8 cellular contexts compared by ENCODE assay signal in genomic region chr13:42496926-42497554, GRCh38.
DNase-seq lines count a peak whose midpoint lies in the region; ATAC-seq and TF ChIP-seq lines count a peak whose summit lies in the region.
"Not testable (repeated sequence)": the region's sequence is repeated elsewhere in the genome, so short reads cannot be mapped to it uniquely, and the experiment has no call there.

No MANE protein-coding gene starts in this region.

- POLR2A ChIA-PET in activated CD4-positive, alpha-beta T cell treated with anti-CD3 and anti-CD28 coated beads for 36 hours (lab: Charles Lee) = interaction anchor here (0.6 to 2.1 kb wide), 9 partner anchors 22 to 225 kb away, joined by 3 to 10 read pairs (median 4); partner anchors contain the start of gene AKAP11

- CTCF ChIA-PET in activated CD4-positive, alpha-beta T cell treated with anti-CD3 and anti-CD28 coated beads for 36 hours (lab: Charles Lee) = interaction anchor here (0.6 to 1.8 kb wide), 6 partner anchors 19 to 1377 kb away, joined by 3 to 4 read pairs (median 4); partner anchors contain the start of gene TNFSF11

- intact Hi-C loops in activated CD4-positive, alpha-beta T cell treated with anti-CD3 and anti-CD28 coated beads for 36 hours (cut with DNase I, micrococcal nuclease) = loop anchor here (1.0 to 10.0 kb wide), 20 partner anchors 50 to 1700 kb away; partner anchors contain the start of genes TNFSF11 (in 2 of the 2), AKAP11 (in 1 of the 2), EPSTI1 (in 1 of the 2) and RGCC (in 1 of the 2)

- not testable (repeated sequence) for H3K9me3 Mint-ChIP-seq in activated CD4-positive, alpha-beta T cell treated with anti-CD3 and anti-CD28 coated beads for 36 hours (ENCODE audit: low read depth); activated T-cell treated with anti-CD3 and anti-CD28 coated beads, Interleukin-2, amount 50 U/mL, for 4 hours; activated naive CD8-positive, alpha-beta T cell (ENCODE audit: low read depth); natural killer cell treated with Interleukin-12 subunit alpha and Interleukin-12 subunit beta and Interleukin-15 and Interleukin-18, amount 100 ng/mL, for 72 hours; stimulated activated naive CD8-positive, alpha-beta T cell treated with anti-CD3 and anti-CD28 coated beads, Interleukin-15, amount 100 ng/mL, for 72 hours

- H3K27ac Mint-ChIP-seq in activated CD4-positive, alpha-beta T cell treated with anti-CD3 and anti-CD28 coated beads for 36 hours = peak overlapping the region; percentile 89
- peak overlapping the region; percentile 62 for H3K27ac Mint-ChIP-seq in activated naive CD8-positive, alpha-beta T cell
- H3K27ac Mint-ChIP-seq in natural killer cell treated with Interleukin-12 subunit alpha and Interleukin-12 subunit beta and Interleukin-15 and Interleukin-18, amount 100 ng/mL, for 72 hours = peak overlapping the region in 1 of 2 donors; percentile 60
- H3K27ac Mint-ChIP-seq in stimulated activated naive CD8-positive, alpha-beta T cell treated with anti-CD3 and anti-CD28 coated beads, Interleukin-15, amount 100 ng/mL, for 72 hours = peak overlapping the region; percentile 11 to 56

- H3K4me3 ChIP-seq in GM12865 (ENCODE audit: low read depth, low read length) = not testable (repeated sequence)

- peaks cover 60% of the 10 kb centered on the region for H3K4me1 Mint-ChIP-seq in activated CD4-positive, alpha-beta T cell treated with anti-CD3 and anti-CD28 coated beads for 36 hours
- peaks cover 46% of the 10 kb centered on the region for H3K4me1 Mint-ChIP-seq in activated T-cell treated with anti-CD3 and anti-CD28 coated beads, Interleukin-2, amount 50 U/mL, for 4 hours (ENCODE audit: low read depth)
- peaks cover 40% of the 10 kb centered on the region for H3K4me1 Mint-ChIP-seq in activated naive CD8-positive, alpha-beta T cell (ENCODE audit: low read depth)
- peaks cover 13 to 27% of the 10 kb centered on the region in 2 donors for H3K4me1 Mint-ChIP-seq in natural killer cell treated with Interleukin-12 subunit alpha and Interleukin-12 subunit beta and Interleukin-15 and Interleukin-18, amount 100 ng/mL, for 72 hours (ENCODE audit: low read depth in 2 of 2)
- peaks cover 48% of the 10 kb centered on the region for H3K4me1 Mint-ChIP-seq in stimulated activated naive CD8-positive, alpha-beta T cell treated with anti-CD3 and anti-CD28 coated beads, Interleukin-15, amount 100 ng/mL, for 72 hours

- H3K27me3 Mint-ChIP-seq in activated CD4-positive, alpha-beta T cell treated with anti-CD3 and anti-CD28 coated beads for 36 hours; activated T-cell treated with anti-CD3 and anti-CD28 coated beads, Interleukin-2, amount 50 U/mL, for 4 hours (ENCODE audit: low read depth); activated naive CD8-positive, alpha-beta T cell; natural killer cell treated with Interleukin-12 subunit alpha and Interleukin-12 subunit beta and Interleukin-15 and Interleukin-18, amount 100 ng/mL, for 72 hours; stimulated activated naive CD8-positive, alpha-beta T cell treated with anti-CD3 and anti-CD28 coated beads, Interleukin-15, amount 100 ng/mL, for 72 hours: not testable (repeated sequence)

- ATAC-seq in GM21529 (IDR thresholded peaks at IDR 0.05; ENCODE audit: unreplicated experiment) (peak; percentile 35), HG03378 (IDR thresholded peaks at IDR 0.05; ENCODE audit: unreplicated experiment) (peak; percentile 40)
- peak; percentile 59 for ATAC-seq in activated CD4-positive, alpha-beta T cell treated with anti-CD3 and anti-CD28 coated beads for 36 hours
- ATAC-seq in activated T-cell treated with anti-CD3 and anti-CD28 coated beads, Interleukin-2, amount 50 U/mL, for 4 hours = peak; percentile 44 to 49
- ATAC-seq in natural killer cell treated with Interleukin-12 subunit alpha and Interleukin-12 subunit beta and Interleukin-15 and Interleukin-18, amount 100 ng/mL, for 72 hours = peak; percentile 55 to 74
- ATAC-seq in stimulated activated naive CD8-positive, alpha-beta T cell treated with anti-CD3 and anti-CD28 coated beads, Interleukin-15, amount 100 ng/mL, for 72 hours = peak; percentile 75

- TF ChIP-seq CTCF in GM12865 (IDR thresholded peaks at IDR 0.05; ENCODE audit: insufficient read depth, low read depth, low read length, missing control alignments) = not testable (repeated sequence)

- DNase-seq in GM12865 (ENCODE audit: low read depth) = peak; percentile 75
- DNase-seq in activated CD4-positive, alpha-beta T cell treated with anti-CD3 and anti-CD28 coated beads for 36 hours = peak; percentile 48
- not testable (repeated sequence) for DNase-seq in activated T-cell treated with anti-CD3 and anti-CD28 coated beads, Interleukin-2, amount 50 U/mL, for 4 hours; natural killer cell treated with Interleukin-12 subunit alpha and Interleukin-12 subunit beta and Interleukin-15 and Interleukin-18, amount 100 ng/mL, for 72 hours (ENCODE audit: low spot score)
- peak in 1 of 2 donors; percentile 34 for DNase-seq in stimulated activated naive CD8-positive, alpha-beta T cell treated with anti-CD3 and anti-CD28 coated beads, Interleukin-15, amount 100 ng/mL, for 72 hours

- not testable (repeated sequence) for H3K4me3 Mint-ChIP-seq in activated CD4-positive, alpha-beta T cell treated with anti-CD3 and anti-CD28 coated beads for 36 hours; activated T-cell treated with anti-CD3 and anti-CD28 coated beads, Interleukin-2, amount 50 U/mL, for 4 hours; activated naive CD8-positive, alpha-beta T cell
- H3K4me3 Mint-ChIP-seq in natural killer cell treated with Interleukin-12 subunit alpha and Interleukin-12 subunit beta and Interleukin-15 and Interleukin-18, amount 100 ng/mL, for 72 hours = peak overlapping the region; percentile 58
- peak overlapping the region; percentile 36 to 57 for H3K4me3 Mint-ChIP-seq in stimulated activated naive CD8-positive, alpha-beta T cell treated with anti-CD3 and anti-CD28 coated beads, Interleukin-15, amount 100 ng/mL, for 72 hours

- not testable (repeated sequence) for H3K36me3 Mint-ChIP-seq in activated CD4-positive, alpha-beta T cell treated with anti-CD3 and anti-CD28 coated beads for 36 hours (ENCODE audit: low read depth); activated T-cell treated with anti-CD3 and anti-CD28 coated beads, Interleukin-2, amount 50 U/mL, for 4 hours (ENCODE audit: insufficient read depth); activated naive CD8-positive, alpha-beta T cell; natural killer cell treated with Interleukin-12 subunit alpha and Interleukin-12 subunit beta and Interleukin-15 and Interleukin-18, amount 100 ng/mL, for 72 hours
